In genomic region chr10:2145486-2145885, GRCh38 we compare ENCODE assay signal across 18 cellular contexts.
"Had no signal": no experiment of that assay in that cellular context is flagged by ENCODE, and none has a peak within 500 bp of the region (broad histone marks: within the 10 kb centered on the region; RNA-seq: fewer than 3 reads in every experiment).

No MANE protein-coding gene starts in this region.

- H3K9me3 Mint-ChIP-seq: memory B cell; natural killer cell treated with Interleukin-12 subunit alpha and Interleukin-12 subunit beta and Interleukin-15 and Interleukin-18, amount 100 ng/mL, for 72 hours; stimulated activated naive B cell treated with anti-CD40 and anti-IgM and Interleukin-4, amounts not matched to agents 10 μg/mL and 1 μg/mL and 100 μg/mL, for 72 hours; type B pancreatic cell had no signal

- H3K4me1 Mint-ChIP-seq: memory B cell; stimulated activated naive B cell treated with anti-CD40 and anti-IgM and Interleukin-4, amounts not matched to agents 10 μg/mL and 1 μg/mL and 100 μg/mL, for 72 hours had no signal

- H3K36me3 Mint-ChIP-seq: memory B cell; natural killer cell treated with Interleukin-12 subunit alpha and Interleukin-12 subunit beta and Interleukin-15 and Interleukin-18, amount 100 ng/mL, for 72 hours; stimulated activated naive B cell treated with anti-CD40 and anti-IgM and Interleukin-4, amounts not matched to agents 10 μg/mL and 1 μg/mL and 100 μg/mL, for 72 hours had no signal

- H3K27ac Mint-ChIP-seq: memory B cell; natural killer cell treated with Interleukin-12 subunit alpha and Interleukin-12 subunit beta and Interleukin-15 and Interleukin-18, amount 100 ng/mL, for 72 hours; stimulated activated naive B cell treated with anti-CD40 and anti-IgM and Interleukin-4, amounts not matched to agents 10 μg/mL and 1 μg/mL and 100 μg/mL, for 72 hours; type B pancreatic cell had no signal

- H3K4me3 ChIP-seq: dorsolateral prefrontal cortex, heart right ventricle, left ventricle myocardium inferior, lower lobe of right lung, psoas muscle, sigmoid colon, skin epidermis had no signal

- H3K4me1 ChIP-seq: heart right ventricle, left ventricle myocardium inferior, lower lobe of right lung, psoas muscle, sigmoid colon had no signal

- H3K9me3 ChIP-seq: heart right ventricle, left ventricle myocardium inferior, lower lobe of right lung, neutrophil, psoas muscle had no signal

- H3K4me3 Mint-ChIP-seq: memory B cell; natural killer cell treated with Interleukin-12 subunit alpha and Interleukin-12 subunit beta and Interleukin-15 and Interleukin-18, amount 100 ng/mL, for 72 hours; stimulated activated naive B cell treated with anti-CD40 and anti-IgM and Interleukin-4, amounts not matched to agents 10 μg/mL and 1 μg/mL and 100 μg/mL, for 72 hours; type B pancreatic cell had no signal

- DNase-seq: cortex of kidney; dorsolateral prefrontal cortex; effector CD8-positive, alpha-beta T cell; heart right ventricle; hypothalamus; left ventricle myocardium inferior; lower lobe of right lung; midbrain; psoas muscle; sigmoid colon; stimulated activated CD4-positive, alpha-beta T cell treated with anti-CD3 and anti-CD28 coated beads, Interleukin-2, amount 100 ng/mL, for 24 hours; stimulated activated CD4-positive, alpha-beta T cell treated with anti-CD3 and anti-CD28 coated beads, Interleukin-4, amount 100 ng/mL, for 4 hours; stimulated activated naive B cell treated with anti-CD40 and anti-IgM and Interleukin-4, amounts not matched to agents 10 μg/mL and 1 μg/mL and 100 μg/mL, for 72 hours had no signal

- H3K27ac ChIP-seq: dorsolateral prefrontal cortex, heart right ventricle, left ventricle myocardium inferior, lower lobe of right lung, neutrophil, psoas muscle, sigmoid colon, skin epidermis had no signal

- H3K27me3 ChIP-seq: neutrophil, sigmoid colon had no signal

- H3K36me3 ChIP-seq: heart right ventricle, left ventricle myocardium inferior, lower lobe of right lung, neutrophil, sigmoid colon had no signal
